In the genomic region with DNA sequence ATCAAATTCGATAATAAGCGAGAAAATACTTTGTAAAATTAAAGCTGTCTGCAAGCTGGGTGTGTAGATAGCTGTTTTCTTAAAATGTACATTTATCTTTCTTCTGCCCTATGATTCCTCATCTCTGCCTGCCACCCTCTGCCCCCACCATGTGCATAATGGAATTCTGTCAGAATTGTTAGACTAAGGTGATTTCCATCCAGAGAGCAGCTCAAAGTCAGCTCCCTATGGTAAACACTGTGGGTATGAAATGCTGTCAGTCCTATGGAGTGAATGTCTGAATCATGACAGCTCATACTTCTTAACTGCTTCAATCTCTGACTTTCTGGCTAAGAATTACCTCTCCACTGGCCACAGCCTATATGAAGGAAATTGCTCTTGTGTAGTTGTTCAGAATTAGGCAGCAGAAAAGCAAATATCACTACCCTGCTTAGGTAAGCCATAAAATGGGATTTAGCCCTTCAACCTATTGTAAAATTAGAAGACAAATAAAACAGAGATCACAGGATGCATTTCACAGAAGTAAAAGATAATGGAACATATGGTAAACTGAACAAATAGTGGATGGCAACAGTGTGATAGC, we compare ENCODE assay signal across 21 cellular contexts.
DNase-seq lines count a peak whose midpoint lies in the region; ATAC-seq, FAIRE-seq and TF ChIP-seq lines count a peak whose summit lies in the region.
"Had no signal": no experiment of that assay in that cellular context is flagged by ENCODE, and none has a peak within 500 bp of the region (broad histone marks: within the 10 kb centered on the region; RNA-seq: fewer than 3 reads in every experiment).

No MANE protein-coding gene starts in this region.

- FAIRE-seq in small intestine (lab: Jason Lieb, UNC): no peak
- FAIRE-seq: A549, G401.6, GM12891, GM19239, H1, K562 had no signal

- WGBS in small intestine, 3 donors: 89 to 92% (median 92%) methylated on average over 2 of the region's 2 CpGs

- DNase-seq in DMS153 (lab: John Stamatoyannopoulos, UW): peak; percentile 25
- DNase-seq in mucosa of descending colon: no peak
- DNase-seq in small intestine: peak; percentile 9
- DNase-seq in NCI-H1092 (lab: John Stamatoyannopoulos, UW): no peak
- no peak for DNase-seq in type B pancreatic cell (ENCODE audit: extremely low spot score, unreplicated experiment)
- DNase-seq: AML-193; CD4-positive, alpha-beta T cell; DMS53; DND-41; H9; IMR-90 had no signal

- H3K27ac Mint-ChIP-seq in type B pancreatic cell: no peak overlapping the region
- H3K27ac Mint-ChIP-seq: CD4-positive, alpha-beta T cell; H9 had no signal

- no peaks in the 10 kb centered on the region for H3K9me3 Mint-ChIP-seq in type B pancreatic cell

- H3K27ac ChIP-seq in VCaP (peak overlapping the region; percentile 85), small intestine (ENCODE audit: low read depth in 1 of 2, low read length in 1 of 2) (no peak overlapping the region)
- H3K27ac ChIP-seq: 22Rv1, A549, C4-2B had no signal

- peaks cover 0 to 6% of the 10 kb centered on the region in 2 donors for H3K27me3 ChIP-seq in small intestine (ENCODE audit: control insufficient read depth in 2 of 2, insufficient read depth in 2 of 2, low read length in 2 of 2)

- peaks cover 7% of the 10 kb centered on the region for H3K27me3 Mint-ChIP-seq in type B pancreatic cell

- TF ChIP-seq CTCF in VCaP (conservative IDR thresholded peaks at IDR 0.05): no peak
- TF ChIP-seq CTCF in mucosa of descending colon (IDR thresholded peaks at IDR 0.05): no peak
- TF ChIP-seq CTCF in type B pancreatic cell (conservative IDR thresholded peaks at IDR 0.05): no peak

- no peak overlapping the region for H3K4me3 ChIP-seq in mucosa of descending colon
- H3K4me3 ChIP-seq in small intestine (ENCODE audit: low read depth in 1 of 2, low read length in 2 of 2): no peak overlapping the region
- H3K4me3 ChIP-seq: A549, K562 had no signal

- peak; percentile 93 for ATAC-seq in mucosa of descending colon
- no peak for ATAC-seq in HG03045 (IDR thresholded peaks at IDR 0.05; ENCODE audit: unreplicated experiment)
- ATAC-seq: A549, K562 had no signal

- H3K36me3 ChIP-seq in mucosa of descending colon (ENCODE audit: low read depth): no peaks in the 10 kb centered on the region
- H3K36me3 ChIP-seq in small intestine (ENCODE audit: control insufficient read depth in 2 of 2, insufficient read depth in 2 of 2, low read length in 2 of 2): no peaks in the 10 kb centered on the region

- no peaks in the 10 kb centered on the region for H3K36me3 Mint-ChIP-seq in type B pancreatic cell

- no peak overlapping the region for H3K4me3 Mint-ChIP-seq in type B pancreatic cell
- H3K4me3 Mint-ChIP-seq: CD4-positive, alpha-beta T cell; H9 had no signal

- H3K4me1 Mint-ChIP-seq in type B pancreatic cell (ENCODE audit: unreplicated experiment): no peaks in the 10 kb centered on the region

- intact Hi-C loops in mucosa of descending colon (cut with DNase I, micrococcal nuclease): no loop called here

- H3K9me3 ChIP-seq in mucosa of descending colon (peaks cover 11% of the 10 kb centered on the region), small intestine (ENCODE audit: control insufficient read depth, low read depth) (no peaks in the 10 kb centered on the region)

- H3K4me1 ChIP-seq in mucosa of descending colon (ENCODE audit: low read depth) (peaks cover 5% of the 10 kb centered on the region), small intestine (ENCODE audit: control insufficient read depth in 2 of 2, insufficient read depth in 1 of 2, low read depth in 1 of 2, low read length in 1 of 2) (no peaks in the 10 kb centered on the region)
- H3K4me1 ChIP-seq: A549 had no signal

Comparison
In these comparisons a context has a peak if more than half of its experiments do, and no peak if none do; other contexts are left out.
1. DNase-seq: peak in DMS153 (single experiment) and small intestine (single experiment); none in mucosa of descending colon (0 of 3), NCI-H1092 (single experiment) and type B pancreatic cell (single experiment).